ENCODE assay signal across 8 cellular contexts in genomic region chr20:37095108-37095608, GRCh38. TPM values are rescaled to one million over a fixed set of nuclear protein-coding genes. Genes with fewer than 3 reads are reported as not detected.
DNase-seq lines count a peak whose midpoint lies in the region; ATAC-seq and TF ChIP-seq lines count a peak whose summit lies in the region.

No MANE protein-coding gene starts in this region.

- peak overlapping the region; percentile 72 to 77 for H3K4me3 ChIP-seq in gastroesophageal sphincter
- peak overlapping the region; percentile 64 for H3K4me3 ChIP-seq in parathyroid adenoma (ENCODE audit: low read depth, low read length)

- H3K4me1 ChIP-seq in gastroesophageal sphincter = peaks cover 0 to 21% (median 9%) of the 10 kb centered on the region in 3 donors
- no peaks in the 10 kb centered on the region for H3K4me1 ChIP-seq in parathyroid adenoma

- peak overlapping the region; percentile 83 for H3K9ac ChIP-seq in parathyroid adenoma

- H3K27ac Mint-ChIP-seq in activated T-cell treated with anti-CD3 and anti-CD28 coated beads, Interleukin-2, amount 50 U/mL, for 72 hours = peak overlapping the region; percentile 83

- peaks cover 5% of the 10 kb centered on the region for H3K79me2 ChIP-seq in parathyroid adenoma

- peaks cover 7 to 28% of the 10 kb centered on the region in 2 donors for H3K36me3 Mint-ChIP-seq in activated T-cell treated with anti-CD3 and anti-CD28 coated beads, Interleukin-2, amount 50 U/mL, for 72 hours (ENCODE audit: insufficient read depth in 2 of 2)

- peak overlapping the region; percentile 99 for H3K4me3 Mint-ChIP-seq in activated T-cell treated with anti-CD3 and anti-CD28 coated beads, Interleukin-2, amount 50 U/mL, for 72 hours

- TF ChIP-seq POLR2A in gastroesophageal sphincter (IDR thresholded peaks at IDR 0.05) = no peak

- H3K27me3 Mint-ChIP-seq in activated T-cell treated with anti-CD3 and anti-CD28 coated beads, Interleukin-2, amount 50 U/mL, for 72 hours (ENCODE audit: low read depth) = no peaks in the 10 kb centered on the region

- no peak for TF ChIP-seq EP300 in gastroesophageal sphincter (IDR thresholded peaks at IDR 0.05)

- no peaks in the 10 kb centered on the region for H3K9me3 Mint-ChIP-seq in activated T-cell treated with anti-CD3 and anti-CD28 coated beads, Interleukin-2, amount 50 U/mL, for 72 hours

- WGBS in gastroesophageal sphincter (ENCODE audit: low coverage in 1 of 2), 2 donors = 0 to 2% methylated on average over 7 to 12 of the region's 19 CpGs

- DNase-seq in GM10248 (ENCODE audit: extremely low spot score) (peak; percentile 41), HCEC 1CT (peak; percentile 13), NCI-H510A (lab: John Stamatoyannopoulos, UW) (peak; percentile 21), NCI-H446 (lab: John Stamatoyannopoulos, UW) (no peak)
- peak; percentile 41 to 53 for DNase-seq in activated T-cell treated with anti-CD3 and anti-CD28 coated beads, Interleukin-2, amount 50 U/mL, for 72 hours

- peak overlapping the region; percentile 71 for H3K4me2 ChIP-seq in parathyroid adenoma (ENCODE audit: low read length)

- peaks cover 0 to 8% of the 10 kb centered on the region in 2 donors for H3K36me3 ChIP-seq in gastroesophageal sphincter
- H3K36me3 ChIP-seq in parathyroid adenoma (ENCODE audit: control insufficient read depth, insufficient read depth, low read length) = no peaks in the 10 kb centered on the region

- H3K4me1 Mint-ChIP-seq in activated T-cell treated with anti-CD3 and anti-CD28 coated beads, Interleukin-2, amount 50 U/mL, for 72 hours (ENCODE audit: low read depth) = peaks cover 44% of the 10 kb centered on the region

- no peak for TF ChIP-seq CTCF in GM10248 (IDR thresholded peaks at IDR 0.05; ENCODE audit: control extremely low read depth, extremely low read depth, low read depth, missing control alignments)
- no peak for TF ChIP-seq CTCF in gastroesophageal sphincter (IDR thresholded peaks at IDR 0.05)
- no peak for TF ChIP-seq CTCF in parathyroid adenoma (IDR thresholded peaks at IDR 0.05)

- ATAC-seq in activated T-cell treated with anti-CD3 and anti-CD28 coated beads, Interleukin-2, amount 50 U/mL, for 72 hours (replicated peaks in 1 of 2) = peak; percentile 33 to 50
- peak; percentile 3 for ATAC-seq in gastroesophageal sphincter
- ATAC-seq in GM21423 (IDR thresholded peaks at IDR 0.05; ENCODE audit: unreplicated experiment) = no peak

- H3K9me3 ChIP-seq in gastroesophageal sphincter (no peaks in the 10 kb centered on the region), parathyroid adenoma (ENCODE audit: control insufficient read depth, low read length) (no peaks in the 10 kb centered on the region)

- H3K27me3 ChIP-seq in gastroesophageal sphincter (no peaks in the 10 kb centered on the region), parathyroid adenoma (ENCODE audit: control insufficient read depth, insufficient read depth, low read length) (no peaks in the 10 kb centered on the region)

- peak overlapping the region; percentile 100 for H2AFZ ChIP-seq in parathyroid adenoma

- POLR2A ChIA-PET in GM10248 (lab: Yijun Ruan, JAX) = interaction anchor here (0.5 to 0.6 kb wide), 2 partner anchors 16 kb away, joined by 3 to 5 read pairs; no protein-coding TSS in a partner anchor

- peak overlapping the region in 3 of 4 donors; percentile 75 to 83 (median 75) for H3K27ac ChIP-seq in gastroesophageal sphincter
- H3K27ac ChIP-seq in parathyroid adenoma = no peak overlapping the region

- CTCF ChIA-PET in GM10248 (lab: Yijun Ruan, JAX) = interaction anchor here (0.9 to 2.2 kb wide), 11 partner anchors 11 to 114 kb away, joined by 3 to 8 read pairs (median 4); partner anchors contain the start of genes MROH8 and RPN2

RNA-seq across cellular contexts. Expression of gene RBL1, which starts 0.6 kb away (rescaled TPM):
- 10 to 100 TPM; 38.3 to 44.1 TPM for total RNA-seq in activated T-cell treated with anti-CD3 and anti-CD28 coated beads, Interleukin-2, amount 50 U/mL, for 72 hours
- 1 to 10 TPM; 4.4 to 9.0 (median 6.4) TPM for total RNA-seq in gastroesophageal sphincter

Comparison
In these comparisons a context has a peak if more than half of its experiments do, and no peak if none do; other contexts are left out.
1. DNase-seq: peak in GM10248 (single experiment), HCEC 1CT (single experiment), NCI-H510A (single experiment) and activated T-cell treated with anti-CD3 and anti-CD28 coated beads, Interleukin-2, amount 50 U/mL, for 72 hours (2 of 2); none in NCI-H446 (0 of 2).